ENCODE assay signal across 20 cellular contexts in the genomic region with DNA sequence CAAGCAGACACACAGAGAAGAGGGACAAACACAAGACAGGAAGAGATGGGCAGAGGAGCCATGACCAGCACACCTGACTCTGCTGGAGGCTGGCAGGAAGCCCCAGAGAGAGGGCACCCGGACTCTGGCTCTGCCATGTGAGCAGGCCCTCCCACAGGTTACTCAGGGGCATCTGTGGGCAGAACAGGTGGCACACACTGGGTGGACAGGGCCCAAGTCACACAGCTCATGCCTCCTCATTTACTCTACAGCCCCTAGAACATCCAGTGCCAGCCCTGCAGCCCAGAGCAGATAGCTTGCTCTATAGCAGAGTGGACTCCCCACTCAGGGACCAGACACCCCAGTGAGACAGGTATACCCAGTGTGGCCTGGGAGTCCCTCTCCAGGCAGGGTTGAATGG.
"Had no signal": no experiment of that assay in that cellular context is flagged by ENCODE, and none has a peak within 500 bp of the region (broad histone marks: within the 10 kb centered on the region; RNA-seq: fewer than 3 reads in every experiment).

No MANE protein-coding gene starts in this region.

- H3K27me3 ChIP-seq: brain microvascular endothelial cell, esophagus muscularis mucosa, heart right ventricle, neutrophil, sigmoid colon, tibial nerve, uterus had no signal

- H3K27me3 Mint-ChIP-seq: activated naive CD8-positive, alpha-beta T cell treated with anti-CD3 and anti-CD28 coated beads, Interleukin-2, amount 50 U/mL, for 24 hours; memory B cell had no signal

- ATAC-seq: activated naive CD8-positive, alpha-beta T cell treated with anti-CD3 and anti-CD28 coated beads, Interleukin-2, amount 50 U/mL, for 24 hours; heart right ventricle; mucosa of descending colon had no signal

- H3K4me3 Mint-ChIP-seq: activated naive CD8-positive, alpha-beta T cell treated with anti-CD3 and anti-CD28 coated beads, Interleukin-2, amount 50 U/mL, for 24 hours; memory B cell; natural killer cell had no signal

- H3K4me3 ChIP-seq: esophagus muscularis mucosa, heart right ventricle, mucosa of descending colon, sigmoid colon, tibial nerve, uterus had no signal

- H3K27ac Mint-ChIP-seq: activated naive CD8-positive, alpha-beta T cell treated with anti-CD3 and anti-CD28 coated beads, Interleukin-2, amount 50 U/mL, for 24 hours; activated T-helper 2 cell treated with anti-CD3 and anti-CD28 coated beads, Interferon-gamma antibody, Interleukin-2, Interleukin-4, amounts not matched to agents 10 μg/mL and 5 μg/mL and 100 μg/mL, durations not matched to agents 14 hours and 24 hours and 36 hours; memory B cell had no signal

- H3K27ac ChIP-seq: brain microvascular endothelial cell, esophagus muscularis mucosa, heart right ventricle, neutrophil, sigmoid colon, tibial nerve, uterus had no signal

- H3K9me3 Mint-ChIP-seq: activated naive CD8-positive, alpha-beta T cell treated with anti-CD3 and anti-CD28 coated beads, Interleukin-2, amount 50 U/mL, for 24 hours; natural killer cell had no signal

- H3K36me3 ChIP-seq: neutrophil, uterus had no signal

- DNase-seq: activated naive CD4-positive, alpha-beta T cell treated with Interleukin-2 at 50 U/mL for 16 hours; activated naive CD8-positive, alpha-beta T cell treated with anti-CD3 and anti-CD28 coated beads, Interleukin-2, amount 50 U/mL, for 24 hours; activated T-cell treated with anti-CD3 and anti-CD28 coated beads for 4 hours; anterior cingulate cortex; brain microvascular endothelial cell; cerebellar nuclear complex; cortex of kidney; heart right ventricle; mucosa of descending colon; natural killer cell; sigmoid colon; stimulated activated CD4-positive, alpha-beta T cell treated with anti-CD3 and anti-CD28 coated beads, Interleukin-4, amount 100 ng/mL, for 4 hours; stimulated activated naive CD4-positive, alpha-beta T cell treated with Interleukin-2 at 50 U/mL for 16 hours; T-helper 9 cell; uterus had no signal

- H3K4me1 ChIP-seq: esophagus muscularis mucosa, heart right ventricle, sigmoid colon, tibial nerve, uterus had no signal

- H3K9me3 ChIP-seq: neutrophil, uterus had no signal
